In the genomic region with DNA sequence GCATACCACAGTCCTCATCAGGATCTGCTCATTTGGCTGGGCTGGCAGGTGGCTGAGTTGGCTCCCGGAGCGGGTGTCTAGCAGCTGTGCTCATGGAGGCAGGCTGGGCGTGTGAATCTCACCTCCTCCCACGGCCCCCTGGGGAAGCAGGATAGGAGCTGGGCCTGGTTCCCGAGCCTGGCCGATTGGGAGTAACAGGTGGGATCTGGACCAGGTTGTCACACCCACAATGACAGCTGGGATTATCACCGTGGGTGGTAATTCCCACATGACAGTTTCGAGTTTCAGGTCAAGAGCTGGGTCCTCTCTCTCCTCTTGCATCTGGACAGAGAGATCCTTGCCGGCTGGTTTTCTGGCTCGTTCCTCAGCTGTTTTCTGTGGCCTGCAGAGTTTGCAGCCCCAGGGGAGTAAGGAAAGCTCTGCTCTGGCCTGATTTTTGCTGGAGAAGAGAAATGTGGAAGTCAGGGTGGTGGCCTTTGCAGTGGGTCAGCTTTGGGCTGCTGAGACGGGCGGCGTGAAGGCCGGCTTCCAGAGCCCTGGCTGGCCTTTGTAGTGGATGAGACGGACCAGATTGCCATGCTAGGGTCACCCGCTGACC, we compare ENCODE assay signal across 1 cellular context.
A peak's percentile ranks its signal among the peaks of the same experiment; 100 is the strongest.
TF ChIP-seq lines count a peak whose summit lies in the region.

No MANE protein-coding gene starts in this region.

TF ChIP-seq in H1, 55 proteins besides CTCF, POLR2A, EP300 and RAD21:
- TF ChIP-seq SIN3A (conservative IDR thresholded peaks at IDR 0.05 in 1 of 2, IDR thresholded peaks at IDR 0.05 in 1 of 2; ENCODE audit: low read depth in 1 of 2, low read length in 2 of 2) (peak; percentile 87 to 96; a peak in 3 of 4 replicates), EGR1 (IDR thresholded peaks at IDR 0.05; ENCODE audit: borderline replicate concordance, low read depth, low read length) (no peak), GTF2F1 (IDR thresholded peaks at IDR 0.05; ENCODE audit: borderline replicate concordance, low read depth, low read length) (no peak)
